In the genomic region with DNA sequence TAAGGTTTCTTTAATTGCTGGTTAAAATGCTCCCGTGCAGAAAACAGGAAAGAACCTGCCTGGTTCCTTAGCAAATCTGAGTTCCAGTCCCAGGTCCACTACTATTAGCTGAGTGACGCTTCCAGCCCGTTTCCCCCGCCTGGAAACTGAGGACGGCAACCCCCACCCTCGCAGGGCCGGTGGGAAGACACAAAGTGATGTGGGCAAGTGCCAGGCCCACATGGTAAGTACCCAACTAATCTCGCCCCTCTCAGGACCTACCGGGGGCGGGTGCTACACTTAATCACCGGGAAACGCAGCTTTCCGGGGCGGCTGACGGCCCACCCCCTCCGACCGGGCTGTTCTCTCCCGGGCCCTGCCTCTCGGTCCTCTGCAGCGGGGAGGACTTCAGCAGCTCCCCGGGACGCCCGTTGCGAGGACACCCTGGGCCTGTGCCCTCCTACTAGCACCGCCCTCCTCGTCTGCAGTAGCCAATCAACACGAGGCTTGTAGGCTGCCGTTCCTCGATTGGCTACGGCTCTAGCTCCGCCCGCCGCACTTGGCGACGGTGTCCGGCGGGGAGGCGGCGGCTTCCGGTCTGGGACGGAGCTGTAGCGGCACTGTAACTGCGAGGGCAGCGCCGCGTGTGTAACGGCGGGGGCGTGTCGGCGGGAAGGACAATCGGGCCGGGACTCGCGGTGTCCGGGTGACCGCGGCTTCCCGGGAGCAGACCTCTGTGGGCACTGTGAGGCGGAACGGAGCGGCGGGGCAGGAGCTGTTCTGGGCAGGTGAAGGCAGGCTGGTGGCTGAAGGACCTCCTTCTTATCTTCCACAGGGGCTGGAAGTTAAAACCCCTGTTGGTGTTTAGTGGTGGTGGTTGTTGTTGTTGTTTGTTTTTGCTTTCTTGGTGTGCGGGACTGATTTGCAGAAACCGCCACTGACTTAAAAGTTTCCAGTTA, we compare ENCODE assay signal across 1 cellular context.
A peak's percentile ranks its signal among the peaks of the same experiment; 100 is the strongest.
TF ChIP-seq lines count a peak whose summit lies in the region.

A gene with protein sequence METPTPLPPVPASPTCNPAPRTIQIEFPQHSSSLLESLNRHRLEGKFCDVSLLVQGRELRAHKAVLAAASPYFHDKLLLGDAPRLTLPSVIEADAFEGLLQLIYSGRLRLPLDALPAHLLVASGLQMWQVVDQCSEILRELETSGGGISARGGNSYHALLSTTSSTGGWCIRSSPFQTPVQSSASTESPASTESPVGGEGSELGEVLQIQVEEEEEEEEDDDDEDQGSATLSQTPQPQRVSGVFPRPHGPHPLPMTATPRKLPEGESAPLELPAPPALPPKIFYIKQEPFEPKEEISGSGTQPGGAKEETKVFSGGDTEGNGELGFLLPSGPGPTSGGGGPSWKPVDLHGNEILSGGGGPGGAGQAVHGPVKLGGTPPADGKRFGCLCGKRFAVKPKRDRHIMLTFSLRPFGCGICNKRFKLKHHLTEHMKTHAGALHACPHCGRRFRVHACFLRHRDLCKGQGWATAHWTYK (plus strand): TSS at position 568 of the 938 bp plus-strand sequence. CDS start 525 bp downstream, outside the sequence.

TF ChIP-seq in K562, 482 proteins besides CTCF, POLR2A, EP300 and RAD21 (continued from another document and continues in another):
- TF ChIP-seq, protein P1, sequence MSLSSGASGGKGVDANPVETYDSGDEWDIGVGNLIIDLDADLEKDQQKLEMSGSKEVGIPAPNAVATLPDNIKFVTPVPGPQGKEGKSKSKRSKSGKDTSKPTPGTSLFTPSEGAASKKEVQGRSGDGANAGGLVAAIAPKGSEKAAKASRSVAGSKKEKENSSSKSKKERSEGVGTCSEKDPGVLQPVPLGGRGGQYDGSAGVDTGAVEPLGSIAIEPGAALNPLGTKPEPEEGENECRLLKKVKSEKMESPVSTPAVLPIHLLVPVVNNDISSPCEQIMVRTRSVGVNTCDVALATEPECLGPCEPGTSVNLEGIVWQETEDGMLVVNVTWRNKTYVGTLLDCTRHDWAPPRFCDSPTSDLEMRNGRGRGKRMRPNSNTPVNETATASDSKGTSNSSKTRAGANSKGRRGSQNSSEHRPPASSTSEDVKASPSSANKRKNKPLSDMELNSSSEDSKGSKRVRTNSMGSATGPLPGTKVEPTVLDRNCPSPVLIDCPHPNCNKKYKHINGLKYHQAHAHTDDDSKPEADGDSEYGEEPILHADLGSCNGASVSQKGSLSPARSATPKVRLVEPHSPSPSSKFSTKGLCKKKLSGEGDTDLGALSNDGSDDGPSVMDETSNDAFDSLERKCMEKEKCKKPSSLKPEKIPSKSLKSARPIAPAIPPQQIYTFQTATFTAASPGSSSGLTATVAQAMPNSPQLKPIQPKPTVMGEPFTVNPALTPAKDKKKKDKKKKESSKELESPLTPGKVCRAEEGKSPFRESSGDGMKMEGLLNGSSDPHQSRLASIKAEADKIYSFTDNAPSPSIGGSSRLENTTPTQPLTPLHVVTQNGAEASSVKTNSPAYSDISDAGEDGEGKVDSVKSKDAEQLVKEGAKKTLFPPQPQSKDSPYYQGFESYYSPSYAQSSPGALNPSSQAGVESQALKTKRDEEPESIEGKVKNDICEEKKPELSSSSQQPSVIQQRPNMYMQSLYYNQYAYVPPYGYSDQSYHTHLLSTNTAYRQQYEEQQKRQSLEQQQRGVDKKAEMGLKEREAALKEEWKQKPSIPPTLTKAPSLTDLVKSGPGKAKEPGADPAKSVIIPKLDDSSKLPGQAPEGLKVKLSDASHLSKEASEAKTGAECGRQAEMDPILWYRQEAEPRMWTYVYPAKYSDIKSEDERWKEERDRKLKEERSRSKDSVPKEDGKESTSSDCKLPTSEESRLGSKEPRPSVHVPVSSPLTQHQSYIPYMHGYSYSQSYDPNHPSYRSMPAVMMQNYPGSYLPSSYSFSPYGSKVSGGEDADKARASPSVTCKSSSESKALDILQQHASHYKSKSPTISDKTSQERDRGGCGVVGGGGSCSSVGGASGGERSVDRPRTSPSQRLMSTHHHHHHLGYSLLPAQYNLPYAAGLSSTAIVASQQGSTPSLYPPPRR (CRISPR knock-in tag; IDR thresholded peaks at IDR 0.05; ENCODE audit: borderline replicate concordance) = 0 out of 2 replicates have a peak, but pooled peaks have one; percentile 80
- TF ChIP-seq, protein P2, sequence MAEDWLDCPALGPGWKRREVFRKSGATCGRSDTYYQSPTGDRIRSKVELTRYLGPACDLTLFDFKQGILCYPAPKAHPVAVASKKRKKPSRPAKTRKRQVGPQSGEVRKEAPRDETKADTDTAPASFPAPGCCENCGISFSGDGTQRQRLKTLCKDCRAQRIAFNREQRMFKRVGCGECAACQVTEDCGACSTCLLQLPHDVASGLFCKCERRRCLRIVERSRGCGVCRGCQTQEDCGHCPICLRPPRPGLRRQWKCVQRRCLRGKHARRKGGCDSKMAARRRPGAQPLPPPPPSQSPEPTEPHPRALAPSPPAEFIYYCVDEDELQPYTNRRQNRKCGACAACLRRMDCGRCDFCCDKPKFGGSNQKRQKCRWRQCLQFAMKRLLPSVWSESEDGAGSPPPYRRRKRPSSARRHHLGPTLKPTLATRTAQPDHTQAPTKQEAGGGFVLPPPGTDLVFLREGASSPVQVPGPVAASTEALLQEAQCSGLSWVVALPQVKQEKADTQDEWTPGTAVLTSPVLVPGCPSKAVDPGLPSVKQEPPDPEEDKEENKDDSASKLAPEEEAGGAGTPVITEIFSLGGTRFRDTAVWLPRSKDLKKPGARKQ (CRISPR knock-in tag; IDR thresholded peaks at IDR 0.05) = no peak
- TF ChIP-seq ZNF316 (IDR thresholded peaks at IDR 0.05) (no peak), SRSF1 (IDR thresholded peaks at IDR 0.05; ENCODE audit: low read depth, low read length) (no peak), MCM2 (IDR thresholded peaks at IDR 0.05; ENCODE audit: low read depth) (no peak), HMG20B (CRISPR knock-in tag; IDR thresholded peaks at IDR 0.05) (no peak), ZFPM2 (CRISPR knock-in tag; IDR thresholded peaks at IDR 0.05) (0 out of 2 replicates have a peak, but pooled peaks have one; percentile 16), CBX2 (IDR thresholded peaks at IDR 0.05; ENCODE audit: insufficient read depth, low read length, poor library complexity, severe bottlenecking) (no peak), SP2 (IDR thresholded peaks at IDR 0.05; ENCODE audit: extremely low read depth, low read depth, low read length, poor library complexity, severe bottlenecking) (peak; percentile 58), TGIF2 (CRISPR knock-in tag; IDR thresholded peaks at IDR 0.05) (no peak), ZNF324 (CRISPR knock-in tag; IDR thresholded peaks at IDR 0.05) (no peak), MTA3 (IDR thresholded peaks at IDR 0.05; ENCODE audit: borderline replicate concordance) (peak; percentile 83; the same call in 1 of the 2 replicates), SREBF1 (IDR thresholded peaks at IDR 0.05; ENCODE audit: borderline replicate concordance, low read depth, low read length) (no peak), PTBP1 (IDR thresholded peaks at IDR 0.05; ENCODE audit: low read depth, low read length) (no peak; the same call in 1 of the 2 replicates), HLTF (IDR thresholded peaks at IDR 0.05) (peak; percentile 81; the same call in 1 of the 2 replicates), PTRF (tag; IDR thresholded peaks at IDR 0.05) (no peak), RBM14 (IDR thresholded peaks at IDR 0.05; ENCODE audit: borderline replicate concordance, insufficient read depth, low read depth, low read length) (no peak), SLC30A9 (CRISPR knock-in tag; IDR thresholded peaks at IDR 0.05) (no peak), CEBPB (tag; IDR thresholded peaks at IDR 0.05) (no peak), BRD9 (IDR thresholded peaks at IDR 0.05; ENCODE audit: low read depth, partially characterized antibody) (no peak), TBP (optimal IDR thresholded peaks at IDR 0.05; ENCODE audit: low read depth, low read length) (peak; percentile 82), ZSCAN29 (IDR thresholded peaks at IDR 0.05) (no peak), DMBX1 (CRISPR knock-in tag; IDR thresholded peaks at IDR 0.05; ENCODE audit: borderline replicate concordance) (peak; percentile 43; the same call in 1 of the 2 replicates), ZNF184 (CRISPR knock-in tag; IDR thresholded peaks at IDR 0.05) (no peak), FOS (IDR thresholded peaks at IDR 0.05; ENCODE audit: extremely low read depth, insufficient read length) (peak; percentile 97), ZNF232 (CRISPR knock-in tag; IDR thresholded peaks at IDR 0.05) (no peak), GABPB1 (CRISPR knock-in tag; IDR thresholded peaks at IDR 0.05) (peak; percentile 97), SIN3B (IDR thresholded peaks at IDR 0.05; ENCODE audit: low read depth) (peak; percentile 84), ZFP30 (CRISPR knock-in tag; IDR thresholded peaks at IDR 0.05; ENCODE audit: borderline replicate concordance) (no peak), SAFB (IDR thresholded peaks at IDR 0.05; ENCODE audit: borderline replicate concordance, low read depth, low read length) (no peak), ZNF311 (CRISPR knock-in tag; IDR thresholded peaks at IDR 0.05) (no peak), MYC (IDR thresholded peaks at IDR 0.05; ENCODE audit: low read depth, low read length) (peak; percentile 96), MYC (CRISPR knock-in tag; IDR thresholded peaks at IDR 0.05; ENCODE audit: borderline replicate concordance, low read depth) (0 out of 2 replicates have a peak, but pooled peaks have one; percentile 19), ZKSCAN1 (IDR thresholded peaks at IDR 0.05; ENCODE audit: low read depth, low read length) (no peak), HOXB6 (CRISPR knock-in tag; IDR thresholded peaks at IDR 0.05; ENCODE audit: borderline replicate concordance) (no peak), ZBTB1 (CRISPR knock-in tag; IDR thresholded peaks at IDR 0.05; ENCODE audit: borderline replicate concordance, low read depth) (no peak; the same call in 1 of the 2 replicates)
- TF ChIP-seq, protein P3, sequence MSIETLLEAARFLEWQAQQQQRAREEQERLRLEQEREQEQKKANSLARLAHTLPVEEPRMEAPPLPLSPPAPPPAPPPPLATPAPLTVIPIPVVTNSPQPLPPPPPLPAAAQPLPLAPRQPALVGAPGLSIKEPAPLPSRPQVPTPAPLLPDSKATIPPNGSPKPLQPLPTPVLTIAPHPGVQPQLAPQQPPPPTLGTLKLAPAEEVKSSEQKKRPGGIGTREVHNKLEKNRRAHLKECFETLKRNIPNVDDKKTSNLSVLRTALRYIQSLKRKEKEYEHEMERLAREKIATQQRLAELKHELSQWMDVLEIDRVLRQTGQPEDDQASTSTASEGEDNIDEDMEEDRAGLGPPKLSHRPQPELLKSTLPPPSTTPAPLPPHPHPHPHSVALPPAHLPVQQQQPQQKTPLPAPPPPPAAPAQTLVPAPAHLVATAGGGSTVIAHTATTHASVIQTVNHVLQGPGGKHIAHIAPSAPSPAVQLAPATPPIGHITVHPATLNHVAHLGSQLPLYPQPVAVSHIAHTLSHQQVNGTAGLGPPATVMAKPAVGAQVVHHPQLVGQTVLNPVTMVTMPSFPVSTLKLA (conservative IDR thresholded peaks at IDR 0.05) = peak; percentile 98 to 99
- TF ChIP-seq, protein P4, sequence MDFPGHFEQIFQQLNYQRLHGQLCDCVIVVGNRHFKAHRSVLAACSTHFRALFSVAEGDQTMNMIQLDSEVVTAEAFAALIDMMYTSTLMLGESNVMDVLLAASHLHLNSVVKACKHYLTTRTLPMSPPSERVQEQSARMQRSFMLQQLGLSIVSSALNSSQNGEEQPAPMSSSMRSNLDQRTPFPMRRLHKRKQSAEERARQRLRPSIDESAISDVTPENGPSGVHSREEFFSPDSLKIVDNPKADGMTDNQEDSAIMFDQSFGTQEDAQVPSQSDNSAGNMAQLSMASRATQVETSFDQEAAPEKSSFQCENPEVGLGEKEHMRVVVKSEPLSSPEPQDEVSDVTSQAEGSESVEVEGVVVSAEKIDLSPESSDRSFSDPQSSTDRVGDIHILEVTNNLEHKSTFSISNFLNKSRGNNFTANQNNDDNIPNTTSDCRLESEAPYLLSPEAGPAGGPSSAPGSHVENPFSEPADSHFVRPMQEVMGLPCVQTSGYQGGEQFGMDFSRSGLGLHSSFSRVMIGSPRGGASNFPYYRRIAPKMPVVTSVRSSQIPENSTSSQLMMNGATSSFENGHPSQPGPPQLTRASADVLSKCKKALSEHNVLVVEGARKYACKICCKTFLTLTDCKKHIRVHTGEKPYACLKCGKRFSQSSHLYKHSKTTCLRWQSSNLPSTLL (IDR thresholded peaks at IDR 0.05) = no peak
- TF ChIP-seq, protein P5, sequence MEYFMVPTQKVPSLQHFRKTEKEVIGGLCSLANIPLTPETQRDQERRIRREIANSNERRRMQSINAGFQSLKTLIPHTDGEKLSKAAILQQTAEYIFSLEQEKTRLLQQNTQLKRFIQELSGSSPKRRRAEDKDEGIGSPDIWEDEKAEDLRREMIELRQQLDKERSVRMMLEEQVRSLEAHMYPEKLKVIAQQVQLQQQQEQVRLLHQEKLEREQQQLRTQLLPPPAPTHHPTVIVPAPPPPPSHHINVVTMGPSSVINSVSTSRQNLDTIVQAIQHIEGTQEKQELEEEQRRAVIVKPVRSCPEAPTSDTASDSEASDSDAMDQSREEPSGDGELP (CRISPR knock-in tag; IDR thresholded peaks at IDR 0.05; ENCODE audit: borderline replicate concordance) = peak; percentile 94
- TF ChIP-seq, protein P6, sequence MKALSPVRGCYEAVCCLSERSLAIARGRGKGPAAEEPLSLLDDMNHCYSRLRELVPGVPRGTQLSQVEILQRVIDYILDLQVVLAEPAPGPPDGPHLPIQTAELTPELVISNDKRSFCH (CRISPR knock-in tag; IDR thresholded peaks at IDR 0.05) = no peak
- TF ChIP-seq, protein P6 (tag; IDR thresholded peaks at IDR 0.05) = peak; percentile 70; the same call in 1 of the 2 replicates
- TF ChIP-seq, protein P7, sequence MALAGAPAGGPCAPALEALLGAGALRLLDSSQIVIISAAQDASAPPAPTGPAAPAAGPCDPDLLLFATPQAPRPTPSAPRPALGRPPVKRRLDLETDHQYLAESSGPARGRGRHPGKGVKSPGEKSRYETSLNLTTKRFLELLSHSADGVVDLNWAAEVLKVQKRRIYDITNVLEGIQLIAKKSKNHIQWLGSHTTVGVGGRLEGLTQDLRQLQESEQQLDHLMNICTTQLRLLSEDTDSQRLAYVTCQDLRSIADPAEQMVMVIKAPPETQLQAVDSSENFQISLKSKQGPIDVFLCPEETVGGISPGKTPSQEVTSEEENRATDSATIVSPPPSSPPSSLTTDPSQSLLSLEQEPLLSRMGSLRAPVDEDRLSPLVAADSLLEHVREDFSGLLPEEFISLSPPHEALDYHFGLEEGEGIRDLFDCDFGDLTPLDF (CRISPR knock-in tag; IDR thresholded peaks at IDR 0.05) = no peak
- TF ChIP-seq, protein P8, sequence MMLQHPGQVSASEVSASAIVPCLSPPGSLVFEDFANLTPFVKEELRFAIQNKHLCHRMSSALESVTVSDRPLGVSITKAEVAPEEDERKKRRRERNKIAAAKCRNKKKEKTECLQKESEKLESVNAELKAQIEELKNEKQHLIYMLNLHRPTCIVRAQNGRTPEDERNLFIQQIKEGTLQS (IDR thresholded peaks at IDR 0.05) = no peak
- TF ChIP-seq, protein P8 (CRISPR knock-in tag; conservative IDR thresholded peaks at IDR 0.05) = no peak; the same call in 1 of the 2 replicates
